Comparison of ENCODE assay signal across 13 cellular contexts in genomic region chr1:111475706-111476105, GRCh38. TPM values are rescaled to one million over a fixed set of nuclear protein-coding genes. Genes with fewer than 3 reads are reported as not detected.
DNase-seq lines count a peak whose midpoint lies in the region; ATAC-seq and TF ChIP-seq lines count a peak whose summit lies in the region.
"Had no signal": no experiment of that assay in that cellular context is flagged by ENCODE, and none has a peak within 500 bp of the region (broad histone marks: within the 10 kb centered on the region; RNA-seq: fewer than 3 reads in every experiment).

No MANE protein-coding gene starts in this region.

- intact Hi-C loops in activated CD8-positive, alpha-beta T cell treated with anti-CD3 and anti-CD28 coated beads for 36 hours (cut with micrococcal nuclease): no loop called here

- peaks cover 13 to 66% (median 48%) of the 10 kb centered on the region in 4 donors for H3K4me1 Mint-ChIP-seq in CD4-positive, CD25-positive, alpha-beta regulatory T cell
- H3K4me1 Mint-ChIP-seq in activated CD8-positive, alpha-beta T cell treated with anti-CD3 and anti-CD28 coated beads for 36 hours (ENCODE audit: low read depth): peaks cover 53% of the 10 kb centered on the region
- H3K4me1 Mint-ChIP-seq in natural killer cell treated with Interleukin-12 subunit alpha and Interleukin-12 subunit beta and Interleukin-15 and Interleukin-18, amount 100 ng/mL, for 72 hours (ENCODE audit: low read depth in 2 of 2): peaks cover 47 to 50% of the 10 kb centered on the region in 2 donors

- no peaks in the 10 kb centered on the region for H3K27me3 ChIP-seq in CD4-positive, CD25-positive, alpha-beta regulatory T cell (ENCODE audit: control insufficient read depth, insufficient read depth, low read length)

- H3K4me1 ChIP-seq in CD4-positive, CD25-positive, alpha-beta regulatory T cell (ENCODE audit: control insufficient read depth, insufficient read depth, low read length, poor library complexity, severe bottlenecking): peaks cover 71% of the 10 kb centered on the region

- peaks cover 22% of the 10 kb centered on the region for H3K36me3 Mint-ChIP-seq in CD4-positive, CD25-positive, alpha-beta regulatory T cell
- peaks cover 19% of the 10 kb centered on the region for H3K36me3 Mint-ChIP-seq in activated CD8-positive, alpha-beta T cell treated with anti-CD3 and anti-CD28 coated beads for 36 hours (ENCODE audit: low read depth)
- peaks cover 10% of the 10 kb centered on the region for H3K36me3 Mint-ChIP-seq in natural killer cell treated with Interleukin-12 subunit alpha and Interleukin-12 subunit beta and Interleukin-15 and Interleukin-18, amount 100 ng/mL, for 72 hours

- H3K27me3 Mint-ChIP-seq in CD4-positive, CD25-positive, alpha-beta regulatory T cell: no peaks in the 10 kb centered on the region
- H3K27me3 Mint-ChIP-seq in activated CD8-positive, alpha-beta T cell treated with anti-CD3 and anti-CD28 coated beads for 36 hours: no peaks in the 10 kb centered on the region
- no peaks in the 10 kb centered on the region for H3K27me3 Mint-ChIP-seq in natural killer cell treated with Interleukin-12 subunit alpha and Interleukin-12 subunit beta and Interleukin-15 and Interleukin-18, amount 100 ng/mL, for 72 hours

- no peak for ATAC-seq in CD4-positive, CD25-positive, alpha-beta regulatory T cell (ENCODE audit: low read depth in 2 of 2)
- peak; percentile 61 for ATAC-seq in GM18502 (IDR thresholded peaks at IDR 0.05; ENCODE audit: poor library complexity, unreplicated experiment)
- ATAC-seq in activated CD8-positive, alpha-beta T cell treated with anti-CD3 and anti-CD28 coated beads for 36 hours: peak; percentile 62
- ATAC-seq in natural killer cell treated with Interleukin-12 subunit alpha and Interleukin-12 subunit beta and Interleukin-15 and Interleukin-18, amount 100 ng/mL, for 72 hours: peak; percentile 83
- ATAC-seq in GM18498 (IDR thresholded peaks at IDR 0.05; ENCODE audit: unreplicated experiment): no peak

- peak overlapping the region; percentile 62 to 91 (median 82) for H3K4me3 Mint-ChIP-seq in CD4-positive, CD25-positive, alpha-beta regulatory T cell
- peak overlapping the region; percentile 48 for H3K4me3 Mint-ChIP-seq in activated CD8-positive, alpha-beta T cell treated with anti-CD3 and anti-CD28 coated beads for 36 hours
- peak overlapping the region; percentile 86 for H3K4me3 Mint-ChIP-seq in natural killer cell treated with Interleukin-12 subunit alpha and Interleukin-12 subunit beta and Interleukin-15 and Interleukin-18, amount 100 ng/mL, for 72 hours

- peaks cover 0 to 2% (median 0%) of the 10 kb centered on the region in 7 donors for H3K9me3 Mint-ChIP-seq in CD4-positive, CD25-positive, alpha-beta regulatory T cell
- H3K9me3 Mint-ChIP-seq in activated CD8-positive, alpha-beta T cell treated with anti-CD3 and anti-CD28 coated beads for 36 hours: no peaks in the 10 kb centered on the region
- no peaks in the 10 kb centered on the region for H3K9me3 Mint-ChIP-seq in natural killer cell treated with Interleukin-12 subunit alpha and Interleukin-12 subunit beta and Interleukin-15 and Interleukin-18, amount 100 ng/mL, for 72 hours

- H3K27ac Mint-ChIP-seq in CD4-positive, CD25-positive, alpha-beta regulatory T cell: peak overlapping the region; percentile 89 to 99 (median 93)
- H3K27ac Mint-ChIP-seq in activated CD8-positive, alpha-beta T cell treated with anti-CD3 and anti-CD28 coated beads for 36 hours: peak overlapping the region; percentile 79
- H3K27ac Mint-ChIP-seq in natural killer cell treated with Interleukin-12 subunit alpha and Interleukin-12 subunit beta and Interleukin-15 and Interleukin-18, amount 100 ng/mL, for 72 hours: peak overlapping the region; percentile 24 to 45

- no peaks in the 10 kb centered on the region for H3K36me3 ChIP-seq in CD4-positive, CD25-positive, alpha-beta regulatory T cell (ENCODE audit: control insufficient read depth, insufficient read depth, low read length)

- peak overlapping the region; percentile 71 for H3K27ac ChIP-seq in CD4-positive, CD25-positive, alpha-beta regulatory T cell (ENCODE audit: insufficient read depth, low read length, poor library complexity, severe bottlenecking)

- peak overlapping the region; percentile 68 for H3K4me3 ChIP-seq in CD4-positive, CD25-positive, alpha-beta regulatory T cell (ENCODE audit: low read depth, low read length)

- H3K9me3 ChIP-seq in CD4-positive, CD25-positive, alpha-beta regulatory T cell (ENCODE audit: control insufficient read depth in 2 of 2, low read length in 2 of 2): no peaks in the 10 kb centered on the region

- peak in 1 of 3 donors; percentile 37 for DNase-seq in CD4-positive, CD25-positive, alpha-beta regulatory T cell
- DNase-seq in activated CD8-positive, alpha-beta T cell treated with anti-CD3 and anti-CD28 coated beads for 36 hours: peak; percentile 71
- DNase-seq in natural killer cell treated with Interleukin-12 subunit alpha and Interleukin-12 subunit beta and Interleukin-15 and Interleukin-18, amount 100 ng/mL, for 72 hours (ENCODE audit: low spot score): peak; percentile 72
- DNase-seq in iPS-NIHi7 (ENCODE audit: extremely low spot score) (no peak), DMS153 treated with DMSO at 0.1 percent for 48 hours (lab: John Stamatoyannopoulos, UW; ENCODE audit: unreplicated experiment) (no peak), NCI-H82 (lab: John Stamatoyannopoulos, UW) (no peak)
- DNase-seq: amniotic stem cell, kidney, NCI-H446 treated with DMSO at 0.1 percent for 48 hours, posterior cingulate gyrus had no signal

- POLR2A ChIA-PET in activated CD8-positive, alpha-beta T cell treated with anti-CD3 and anti-CD28 coated beads for 36 hours (lab: Charles Lee): interaction anchor here (0.7 to 2.7 kb wide), 13 partner anchors 13 to 279 kb away, joined by 3 to 8 read pairs (median 3); partner anchors contain the start of gene DDX20

- CTCF ChIA-PET in activated CD8-positive, alpha-beta T cell treated with anti-CD3 and anti-CD28 coated beads for 36 hours (lab: Charles Lee): interaction anchor here (0.9 to 9.9 kb wide), 16 partner anchors 13 to 294 kb away, joined by 3 to 99 read pairs (median 4); partner anchors contain the start of gene DDX20

- no peak for TF ChIP-seq CTCF in activated CD8-positive, alpha-beta T cell treated with anti-CD3 and anti-CD28 coated beads for 36 hours (IDR thresholded peaks at IDR 0.05)

RNA-seq across cellular contexts. Expression of gene C1orf162, which starts 1.9 kb away (rescaled TPM):
- 22.4 TPM for total RNA-seq in CD4-positive, CD25-positive, alpha-beta regulatory T cell
- polyA plus RNA-seq in CD4-positive, CD25-positive, alpha-beta regulatory T cell: 100 to 1,000 TPM in 1 of 4 donors, 10 to 100 TPM in 3; 45.4 to 111 (median 65.8) TPM
- total RNA-seq in activated CD8-positive, alpha-beta T cell treated with anti-CD3 and anti-CD28 coated beads for 36 hours: 1 to 10 TPM; 4.5 to 4.7 TPM
- total RNA-seq in natural killer cell treated with Interleukin-12 subunit alpha and Interleukin-12 subunit beta and Interleukin-15 and Interleukin-18, amount 100 ng/mL, for 72 hours: 1 to 10 TPM; 3.3 to 3.9 TPM

RNA-seq across cellular contexts. Expression of gene ATP5PB, which starts 26.4 kb away (rescaled TPM):
- total RNA-seq in CD4-positive, CD25-positive, alpha-beta regulatory T cell: 85.1 TPM
- polyA plus RNA-seq in CD4-positive, CD25-positive, alpha-beta regulatory T cell: 100 to 1,000 TPM; 431 to 569 (median 496) TPM
- total RNA-seq in activated CD8-positive, alpha-beta T cell treated with anti-CD3 and anti-CD28 coated beads for 36 hours: 100 to 1,000 TPM; 341 to 342 TPM
- 100 to 1,000 TPM; 188 to 272 TPM for total RNA-seq in natural killer cell treated with Interleukin-12 subunit alpha and Interleukin-12 subunit beta and Interleukin-15 and Interleukin-18, amount 100 ng/mL, for 72 hours

RNA-seq across cellular contexts. Expression of gene WDR77, which starts 26.6 kb away (rescaled TPM):
- total RNA-seq in CD4-positive, CD25-positive, alpha-beta regulatory T cell: 15.7 TPM
- 10 to 100 TPM; 31.7 to 36.9 (median 34.7) TPM for polyA plus RNA-seq in CD4-positive, CD25-positive, alpha-beta regulatory T cell
- total RNA-seq in activated CD8-positive, alpha-beta T cell treated with anti-CD3 and anti-CD28 coated beads for 36 hours: 10 to 100 TPM; 54.0 to 54.6 TPM
- total RNA-seq in natural killer cell treated with Interleukin-12 subunit alpha and Interleukin-12 subunit beta and Interleukin-15 and Interleukin-18, amount 100 ng/mL, for 72 hours: 10 to 100 TPM; 27.6 to 67.1 TPM

RNA-seq across cellular contexts. Expression of gene ADORA3, which starts 27.7 kb away (rescaled TPM):
- total RNA-seq in CD4-positive, CD25-positive, alpha-beta regulatory T cell: not detected
- not detected for polyA plus RNA-seq in CD4-positive, CD25-positive, alpha-beta regulatory T cell
- total RNA-seq in activated CD8-positive, alpha-beta T cell treated with anti-CD3 and anti-CD28 coated beads for 36 hours: not detected
- not detected for total RNA-seq in natural killer cell treated with Interleukin-12 subunit alpha and Interleukin-12 subunit beta and Interleukin-15 and Interleukin-18, amount 100 ng/mL, for 72 hours
- total RNA-seq: T-helper 1 cell treated with Interleukin-12 subunit alpha and Interleukin-12 subunit beta and Interleukin-4 antibody, amounts not matched to agents 30 ng/mL and 1 ng/mL, for 36 hours had no signal

RNA-seq across cellular contexts. Expression of gene TMIGD3, which starts 27.7 kb away (rescaled TPM):
- total RNA-seq in CD4-positive, CD25-positive, alpha-beta regulatory T cell: not detected
- not detected for polyA plus RNA-seq in CD4-positive, CD25-positive, alpha-beta regulatory T cell
- not detected for total RNA-seq in activated CD8-positive, alpha-beta T cell treated with anti-CD3 and anti-CD28 coated beads for 36 hours
- not detected for total RNA-seq in natural killer cell treated with Interleukin-12 subunit alpha and Interleukin-12 subunit beta and Interleukin-15 and Interleukin-18, amount 100 ng/mL, for 72 hours

Comparison
In these comparisons a context has a peak if more than half of its experiments do, and no peak if none do; other contexts are left out.
1. ATAC-seq: peak in GM18502 (single experiment), activated CD8-positive, alpha-beta T cell treated with anti-CD3 and anti-CD28 coated beads for 36 hours (single experiment) and natural killer cell treated with Interleukin-12 subunit alpha and Interleukin-12 subunit beta and Interleukin-15 and Interleukin-18, amount 100 ng/mL, for 72 hours (2 of 2); none in CD4-positive, CD25-positive, alpha-beta regulatory T cell (0 of 2) and GM18498 (single experiment).
2. DNase-seq: peak in activated CD8-positive, alpha-beta T cell treated with anti-CD3 and anti-CD28 coated beads for 36 hours (single experiment) and natural killer cell treated with Interleukin-12 subunit alpha and Interleukin-12 subunit beta and Interleukin-15 and Interleukin-18, amount 100 ng/mL, for 72 hours (single experiment); none in iPS-NIHi7 (single experiment), DMS153 treated with DMSO at 0.1 percent for 48 hours (single experiment) and NCI-H82 (single experiment).
3. H3K27ac Mint-ChIP-seq: peak in every context shown above with its lines; median percentile 93 in CD4-positive, CD25-positive, alpha-beta regulatory T cell; 79 in activated CD8-positive, alpha-beta T cell treated with anti-CD3 and anti-CD28 coated beads for 36 hours; 34 in natural killer cell treated with Interleukin-12 subunit alpha and Interleukin-12 subunit beta and Interleukin-15 and Interleukin-18, amount 100 ng/mL, for 72 hours.
4. Peak in every context shown above with its lines, with median percentiles within 50 percentile points of each other: H3K4me3 Mint-ChIP-seq.